ENCODE assay signal across 20 cellular contexts in genomic region chr17:72984925-72985322, GRCh38.
DNase-seq lines count a peak whose midpoint lies in the region; FAIRE-seq and TF ChIP-seq lines count a peak whose summit lies in the region.
"Had no signal": no experiment of that assay in that cellular context is flagged by ENCODE, and none has a peak within 500 bp of the region (broad histone marks: within the 10 kb centered on the region; RNA-seq: fewer than 3 reads in every experiment).

No MANE protein-coding gene starts in this region.

- CTCF ChIA-PET in RWPE1 (lab: Yijun Ruan, JAX): interaction anchor here (0.6 to 0.7 kb wide), 2 partner anchors 36 to 1007 kb away, joined by 3 to 4 read pairs; no protein-coding TSS in a partner anchor

- no peaks in the 10 kb centered on the region for H3K4me1 ChIP-seq in mesendoderm (ENCODE audit: control insufficient read depth, low read depth, low read length)
- peaks cover 0 to 6% of the 10 kb centered on the region in 2 donors for H3K4me1 ChIP-seq in adrenal gland (replicated peaks in 1 of 2)
- H3K4me1 ChIP-seq: parathyroid adenoma had no signal

- H4K8ac ChIP-seq in mesendoderm (ENCODE audit: low read depth, low read length): no peak overlapping the region

- no peak overlapping the region for H3K4ac ChIP-seq in mesendoderm (ENCODE audit: low read depth, low read length)

- no peak overlapping the region for H3K9ac ChIP-seq in mesendoderm (ENCODE audit: low read length)
- H3K9ac ChIP-seq: parathyroid adenoma had no signal

- H3K79me2 ChIP-seq in mesendoderm (ENCODE audit: control insufficient read depth, insufficient read depth, low read length): no peaks in the 10 kb centered on the region
- H3K79me2 ChIP-seq: parathyroid adenoma had no signal

- POLR2A ChIA-PET in RWPE1 (lab: Yijun Ruan, JAX; ENCODE audit: low non-redundant PET): interaction anchor here (0.5 kb wide), 1 partner anchor 9 kb away, joined by 3 read pairs; no protein-coding TSS in a partner anchor

- H3K4me3 ChIP-seq in epithelial cell of esophagus (ENCODE audit: low read length): no peak overlapping the region
- no peak overlapping the region for H3K4me3 ChIP-seq in mesendoderm (ENCODE audit: low read length)
- H3K4me3 ChIP-seq in adrenal gland: no peak overlapping the region

- H3K36me3 ChIP-seq in mesendoderm (ENCODE audit: control insufficient read depth, insufficient read depth, low read length): no peaks in the 10 kb centered on the region
- H3K36me3 ChIP-seq in adrenal gland (replicated peaks in 1 of 2): no peaks in the 10 kb centered on the region

- no peak overlapping the region for H2AK5ac ChIP-seq in mesendoderm (ENCODE audit: low read length)

- peak; percentile 20 for FAIRE-seq in GM12891 (lab: Jason Lieb, UNC)
- FAIRE-seq in RCC 7860 (lab: Jason Lieb, UNC): no peak
- FAIRE-seq: TTC549 had no signal

- WGBS in mesendoderm (ENCODE audit: extremely low coverage, insufficient coverage, low lambda C conversion rate): no CpG with 5 or more reads among the region's 7 CpGs
- WGBS in adrenal gland, 4 donors: 67 to 73% (median 72%) methylated on average over 7 of the region's 7 CpGs

- H3K18ac ChIP-seq in mesendoderm (ENCODE audit: low read length): no peak overlapping the region

- no peak overlapping the region for H2BK15ac ChIP-seq in mesendoderm (replicated peaks; ENCODE audit: low read depth)

- no peak overlapping the region for H3K4me2 ChIP-seq in mesendoderm (ENCODE audit: low read length)

- no peak overlapping the region for H3K23ac ChIP-seq in mesendoderm (ENCODE audit: low read length)

- H3K27ac ChIP-seq in RWPE1: no peak overlapping the region
- H3K27ac ChIP-seq in mesendoderm (ENCODE audit: low read depth, low read length): no peak overlapping the region
- peak overlapping the region in 2 of 5 donors; percentile 39 to 66 for H3K27ac ChIP-seq in adrenal gland
- H3K27ac ChIP-seq: parathyroid adenoma had no signal

- no peak overlapping the region for H2BK120ac ChIP-seq in mesendoderm (ENCODE audit: low read depth, low read length)

- H3K9me3 ChIP-seq in adrenal gland (replicated peaks in 1 of 3): no peaks in the 10 kb centered on the region

- no peak for TF ChIP-seq CTCF in RWPE1 (conservative IDR thresholded peaks at IDR 0.05; ENCODE audit: low read depth)
- TF ChIP-seq CTCF in epithelial cell of esophagus (IDR thresholded peaks at IDR 0.05; ENCODE audit: insufficient read depth, low read depth, low read length, missing control alignments): no peak
- no peak for TF ChIP-seq CTCF in adrenal gland (IDR thresholded peaks at IDR 0.05)

- H4K5ac ChIP-seq in mesendoderm (ENCODE audit: low read length): no peak overlapping the region

- no peaks in the 10 kb centered on the region for H3K79me1 ChIP-seq in mesendoderm (ENCODE audit: low read length)

- no peak for DNase-seq in GM12891 (ENCODE audit: insufficient read length, low spot score)
- DNase-seq in RWPE1 (ENCODE audit: low spot score): peak; percentile 20
- DNase-seq in epithelial cell of esophagus (ENCODE audit: low read depth): peak; percentile 22
- DNase-seq in mesendoderm: no peak
- no peak for DNase-seq in mucosa of gallbladder (ENCODE audit: low spot score)
- DNase-seq in RCC 7860 (ENCODE audit: low spot score): no peak
- DNase-seq in adrenal gland: no peak
- no peak for DNase-seq in HuH-7 (ENCODE audit: low spot score)
- DNase-seq: activated CD4-positive, alpha-beta T cell treated with anti-CD3 and anti-CD28 coated beads for 36 hours; activated effector memory CD4-positive, alpha-beta T cell treated with Interleukin-2 at 50 U/mL for 16 hours; caudate nucleus; COR-L47; naive thymus-derived CD8-positive, alpha-beta T cell; NCI-H1694 treated with DMSO at 0.1 percent for 48 hours; NCI-H345; NK-92 treated with Interleukin-12 subunit alpha and Interleukin-12 subunit beta, amount 100 ng/mL, for 24 hours; stimulated activated CD4-positive, alpha-beta T cell treated with anti-CD3 and anti-CD28 coated beads, Interleukin-1b, Interleukin-23, amount 100 ng/mL, for 48 hours; stimulated activated naive CD4-positive, alpha-beta T cell had no signal

- H2BK5ac ChIP-seq in mesendoderm (ENCODE audit: low read length): peak overlapping the region; percentile 51

- TF ChIP-seq POLR2A in GM12891 (IDR thresholded peaks at IDR 0.05; ENCODE audit: low read depth, low read length) (no peak), adrenal gland (IDR thresholded peaks at IDR 0.05) (no peak)

- intact Hi-C loops in adrenal gland (cut with DNase I): no loop called here

- no peaks in the 10 kb centered on the region for H3K27me3 ChIP-seq in mesendoderm (ENCODE audit: insufficient read depth, low read length, poor library complexity)
- no peaks in the 10 kb centered on the region for H3K27me3 ChIP-seq in adrenal gland

- peak overlapping the region; percentile 73 for H3K56ac ChIP-seq in mesendoderm (ENCODE audit: low read length)

TF ChIP-seq in GM12891, 5 proteins besides CTCF, POLR2A, EP300 and RAD21:
- TF ChIP-seq POLR2AphosphoS5 (IDR thresholded peaks at IDR 0.05; ENCODE audit: low read depth, low read length) (no peak), SPI1 (IDR thresholded peaks at IDR 0.05; ENCODE audit: low read depth, low read length) (no peak), PAX5 (IDR thresholded peaks at IDR 0.05; ENCODE audit: insufficient read depth, low read length, severe bottlenecking) (no peak), TAF1 (IDR thresholded peaks at IDR 0.05; ENCODE audit: low read depth, low read length) (no peak), POU2F2 (IDR thresholded peaks at IDR 0.05; ENCODE audit: low read depth, low read length) (no peak)

Comparison
In these comparisons a context has a peak if more than half of its experiments do, and no peak if none do; other contexts are left out.
1. DNase-seq: peak in RWPE1 (single experiment) and epithelial cell of esophagus (single experiment); none in GM12891 (single experiment), mesendoderm (single experiment), mucosa of gallbladder (single experiment), RCC 7860 (single experiment), adrenal gland (0 of 7) and HuH-7 (single experiment).